Comparison of ENCODE assay signal across 1 cellular context in the genomic region with DNA sequence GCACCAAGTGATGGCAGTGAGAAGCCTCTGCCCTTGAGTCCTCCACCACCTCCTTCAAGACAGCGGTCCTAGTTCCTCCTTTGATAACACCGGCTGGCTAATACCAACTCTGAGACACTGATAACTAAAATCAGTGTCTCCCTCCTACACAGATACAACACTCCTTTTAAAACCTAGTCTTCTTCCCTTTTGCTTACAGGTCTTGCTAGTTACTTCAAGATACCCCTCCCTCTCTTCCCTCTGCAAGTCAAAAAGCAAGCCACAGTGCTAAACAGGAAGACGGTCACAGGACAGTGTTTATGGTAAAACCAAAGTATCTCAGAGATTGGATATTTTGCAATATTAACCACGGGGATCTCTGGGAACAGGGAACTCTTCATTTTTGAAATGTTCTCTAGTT.
TF ChIP-seq lines count a peak whose summit lies in the region.

No MANE protein-coding gene starts in this region.

TF ChIP-seq in HepG2, 621 proteins besides CTCF, POLR2A, EP300 and RAD21:
- TF ChIP-seq ZMAT3 (CRISPR knock-in tag; conservative IDR thresholded peaks at IDR 0.05): no peak
- no peak for TF ChIP-seq GLMP (CRISPR knock-in tag; IDR thresholded peaks at IDR 0.05; ENCODE audit: borderline replicate concordance)
- no peak for TF ChIP-seq PBX3 (CRISPR knock-in tag; IDR thresholded peaks at IDR 0.05; ENCODE audit: borderline replicate concordance)
- TF ChIP-seq, protein P1, sequence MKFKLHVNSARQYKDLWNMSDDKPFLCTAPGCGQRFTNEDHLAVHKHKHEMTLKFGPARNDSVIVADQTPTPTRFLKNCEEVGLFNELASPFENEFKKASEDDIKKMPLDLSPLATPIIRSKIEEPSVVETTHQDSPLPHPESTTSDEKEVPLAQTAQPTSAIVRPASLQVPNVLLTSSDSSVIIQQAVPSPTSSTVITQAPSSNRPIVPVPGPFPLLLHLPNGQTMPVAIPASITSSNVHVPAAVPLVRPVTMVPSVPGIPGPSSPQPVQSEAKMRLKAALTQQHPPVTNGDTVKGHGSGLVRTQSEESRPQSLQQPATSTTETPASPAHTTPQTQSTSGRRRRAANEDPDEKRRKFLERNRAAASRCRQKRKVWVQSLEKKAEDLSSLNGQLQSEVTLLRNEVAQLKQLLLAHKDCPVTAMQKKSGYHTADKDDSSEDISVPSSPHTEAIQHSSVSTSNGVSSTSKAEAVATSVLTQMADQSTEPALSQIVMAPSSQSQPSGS (CRISPR knock-in tag; IDR thresholded peaks at IDR 0.05): no peak
- no peak for TF ChIP-seq U2AF2 (IDR thresholded peaks at IDR 0.05; ENCODE audit: low read depth, low read length)
- no peak for TF ChIP-seq ZNF331 (CRISPR knock-in tag; IDR thresholded peaks at IDR 0.05)
